In genomic region chr1:20185834-20186782, GRCh38 we compare ENCODE assay signal across 8 cellular contexts. TPM values are rescaled to one million over a fixed set of nuclear protein-coding genes. Genes with fewer than 3 reads are reported as not detected.
DNase-seq lines count a peak whose midpoint lies in the region; ATAC-seq and TF ChIP-seq lines count a peak whose summit lies in the region.

A gene with protein sequence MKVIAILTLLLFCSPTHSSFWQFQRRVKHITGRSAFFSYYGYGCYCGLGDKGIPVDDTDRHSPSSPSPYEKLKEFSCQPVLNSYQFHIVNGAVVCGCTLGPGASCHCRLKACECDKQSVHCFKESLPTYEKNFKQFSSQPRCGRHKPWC (minus strand): TSS chr1:20186518. CDS start chr1:20177363, 9,155 bp downstream.
Gene UBXN10, plus strand, starts transcription at chr1:20186096. Its CDS starts 4,466 bp downstream, at chr1:20190562.

- H3K27ac ChIP-seq in CD8-positive, alpha-beta memory T cell (ENCODE audit: low read depth, low read length): peak within 1 kb of the TSS; percentile 86
- H3K27ac ChIP-seq in OCI-LY7 (ENCODE audit: low read depth, low read length, poor library complexity, severe bottlenecking): no peak within 1 kb of the TSS

- no peaks in the 10 kb centered on the region for H4K20me1 ChIP-seq in OCI-LY7 (ENCODE audit: insufficient read depth, low read length)

- H3K79me2 ChIP-seq in OCI-LY7 (ENCODE audit: insufficient read depth, low read depth, low read length): no peaks in the 10 kb centered on the region

- peak within 1 kb of the TSS; percentile 75 for H3K4me3 ChIP-seq in CD8-positive, alpha-beta memory T cell (ENCODE audit: low read length)
- H3K4me3 ChIP-seq in OCI-LY7 (ENCODE audit: low read depth, low read length, poor library complexity, severe bottlenecking) (peak within 1 kb of the TSS; percentile 63), MG63 (no peak within 1 kb of the TSS)

- no peaks in the 10 kb centered on the region for H3K9me3 Mint-ChIP-seq in CD8-positive, alpha-beta memory T cell
- no peaks in the 10 kb centered on the region for H3K9me3 Mint-ChIP-seq in activated naive CD4-positive, alpha-beta T cell treated with anti-CD3 and anti-CD28 coated beads, Interleukin-2, amount 10 ng/mL, durations not matched to agents 7 days and 5 days

- no peaks in the 10 kb centered on the region for H3K27me3 ChIP-seq in CD8-positive, alpha-beta memory T cell (ENCODE audit: insufficient read depth, low read length, poor library complexity, severe bottlenecking)
- no peaks in the 10 kb centered on the region for H3K27me3 ChIP-seq in MG63

- no peak for ATAC-seq in HG03159 (IDR thresholded peaks at IDR 0.05; ENCODE audit: unreplicated experiment)

- H3K27me3 Mint-ChIP-seq in CD8-positive, alpha-beta memory T cell: peaks cover 4 to 17% of the 10 kb centered on the region in 2 donors
- H3K27me3 Mint-ChIP-seq in activated naive CD4-positive, alpha-beta T cell treated with anti-CD3 and anti-CD28 coated beads, Interleukin-2, amount 10 ng/mL, durations not matched to agents 7 days and 5 days: peaks cover 58% of the 10 kb centered on the region

- no peaks in the 10 kb centered on the region for H3K9me3 ChIP-seq in CD8-positive, alpha-beta memory T cell (ENCODE audit: low read length)
- H3K9me3 ChIP-seq in OCI-LY7 (ENCODE audit: low read length) (no peaks in the 10 kb centered on the region), MG63 (no peaks in the 10 kb centered on the region)

- no peaks in the 10 kb centered on the region for H3K9me2 ChIP-seq in OCI-LY7 (ENCODE audit: insufficient read depth, low read length)

- peak within 1 kb of the TSS; percentile 80 for H3K4me2 ChIP-seq in OCI-LY7 (ENCODE audit: low read length)

- peak within 1 kb of the TSS; percentile 62 to 96 (median 92) for H3K27ac Mint-ChIP-seq in CD8-positive, alpha-beta memory T cell
- peak within 1 kb of the TSS; percentile 82 for H3K27ac Mint-ChIP-seq in activated naive CD4-positive, alpha-beta T cell treated with anti-CD3 and anti-CD28 coated beads, Interleukin-2, amount 10 ng/mL, durations not matched to agents 7 days and 5 days

- intact Hi-C loops in OCI-LY7 (cut with micrococcal nuclease; ENCODE audit: unreplicated experiment): no loop called here

- peak within 1 kb of the TSS; percentile 78 to 90 (median 83) for H3K4me3 Mint-ChIP-seq in CD8-positive, alpha-beta memory T cell
- H3K4me3 Mint-ChIP-seq in activated naive CD4-positive, alpha-beta T cell treated with anti-CD3 and anti-CD28 coated beads, Interleukin-2, amount 10 ng/mL, durations not matched to agents 7 days and 5 days: peak within 1 kb of the TSS; percentile 72

- BruUV-seq in OCI-LY7 (replicated peaks; lab: Mats Ljungman, UMichigan): no TSS peak

- DNase-seq in CD8-positive, alpha-beta memory T cell: peak in 4 of 5 donors; percentile 16 to 54 (median 34)
- peak; percentile 64 for DNase-seq in OCI-LY7 (ENCODE audit: low spot score)
- peak; percentile 87 for DNase-seq in activated naive CD4-positive, alpha-beta T cell treated with anti-CD3 and anti-CD28 coated beads, Interleukin-2, amount 10 ng/mL, durations not matched to agents 7 days and 5 days
- peak; percentile 77 for DNase-seq in iPS-NIHi7 (ENCODE audit: extremely low spot score)
- peak; percentile 59 for DNase-seq in stimulated activated CD4-positive, alpha-beta T cell treated with anti-CD3 and anti-CD28 coated beads, Interleukin-12 subunit alpha, Interleukin-12 subunit beta, amount 100 ng/mL, for 4 hours
- no peak for DNase-seq in NOMO-1 treated with DMSO at 0.1 percent for 48 hours (lab: John Stamatoyannopoulos, UW; ENCODE audit: unreplicated experiment)
- no peak for DNase-seq in MG63

- CTCF ChIA-PET in CD8-positive, alpha-beta memory T cell (lab: Charles Lee): interaction anchor here (1.0 to 1.5 kb wide), 2 partner anchors 26 to 35 kb away, joined by 4 to 5 read pairs; no protein-coding TSS in a partner anchor
- CTCF ChIA-PET in OCI-LY7 (lab: Charles Lee; ENCODE audit: unreplicated experiment): no interaction called here
- CTCF ChIA-PET in activated naive CD4-positive, alpha-beta T cell treated with anti-CD3 and anti-CD28 coated beads, Interleukin-2, amount 10 ng/mL, durations not matched to agents 7 days and 5 days (lab: Charles Lee): no interaction called here

- H3K36me3 ChIP-seq in CD8-positive, alpha-beta memory T cell (ENCODE audit: insufficient read depth, low read length): no peaks in the 10 kb centered on the region
- H3K36me3 ChIP-seq in OCI-LY7 (ENCODE audit: insufficient read depth, low read length) (no peaks in the 10 kb centered on the region), MG63 (no peaks in the 10 kb centered on the region)

- peak within 1 kb of the TSS; percentile 59 for H2AFZ ChIP-seq in OCI-LY7 (ENCODE audit: low read length)

- POLR2A ChIA-PET in CD8-positive, alpha-beta memory T cell (lab: Charles Lee): no interaction called here
- POLR2A ChIA-PET in OCI-LY7 (lab: Charles Lee): interaction anchor here (0.9 kb wide), 1 partner anchor 8 kb away, joined by 3 read pairs; no protein-coding TSS in a partner anchor

- H3K4me1 Mint-ChIP-seq in CD8-positive, alpha-beta memory T cell: peaks cover 40 to 50% (median 46%) of the 10 kb centered on the region in 3 donors
- peaks cover 58% of the 10 kb centered on the region for H3K4me1 Mint-ChIP-seq in activated naive CD4-positive, alpha-beta T cell treated with anti-CD3 and anti-CD28 coated beads, Interleukin-2, amount 10 ng/mL, durations not matched to agents 7 days and 5 days

- peaks cover 40% of the 10 kb centered on the region for H3K4me1 ChIP-seq in CD8-positive, alpha-beta memory T cell (ENCODE audit: insufficient read depth, low read length)
- H3K4me1 ChIP-seq in OCI-LY7 (ENCODE audit: insufficient read depth, low read length, poor library complexity, severe bottlenecking): peaks cover 61% of the 10 kb centered on the region

- no peaks in the 10 kb centered on the region for H3K36me3 Mint-ChIP-seq in CD8-positive, alpha-beta memory T cell
- peaks cover 2% of the 10 kb centered on the region for H3K36me3 Mint-ChIP-seq in activated naive CD4-positive, alpha-beta T cell treated with anti-CD3 and anti-CD28 coated beads, Interleukin-2, amount 10 ng/mL, durations not matched to agents 7 days and 5 days

- TF ChIP-seq CTCF in OCI-LY7 (conservative IDR thresholded peaks at IDR 0.05; ENCODE audit: low read length): no peak

RNA-seq across cellular contexts. Expression of the first gene that starts in this region (rescaled TPM):
- not detected for total RNA-seq in CD8-positive, alpha-beta memory T cell
- polyA plus RNA-seq in CD8-positive, alpha-beta memory T cell: not detected
- total RNA-seq in OCI-LY7 (2014; rRNA removed; shearing (Covaris generic)): 0.44 TPM in 1 of 2 replicates, not detected in the other
- 0.57 and 0.83 TPM in 2 replicates for total RNA-seq in OCI-LY7 (2022)
- not detected in 2 replicates for total RNA-seq in MG63 (2014; rRNA removed; shearing (Covaris generic); ENCODE audit: low replicate concordance)

RNA-seq across cellular contexts. Expression of gene UBXN10, which starts in this region (rescaled TPM):
- total RNA-seq in CD8-positive, alpha-beta memory T cell: under 1 TPM; 0.38 to 0.50 TPM
- polyA plus RNA-seq in CD8-positive, alpha-beta memory T cell: 1.4 TPM
- total RNA-seq in OCI-LY7 (2014; rRNA removed; shearing (Covaris generic)): 0.28 and 0.50 TPM in 2 replicates
- total RNA-seq in OCI-LY7 (2022): 0.35 and 0.42 TPM in 2 replicates
- not detected in 2 replicates for total RNA-seq in MG63 (2014; rRNA removed; shearing (Covaris generic); ENCODE audit: low replicate concordance)

Comparison
In these comparisons a context has a peak if more than half of its experiments do, and no peak if none do; other contexts are left out.
1. Peak in DNase-seq, H3K4me3 ChIP-seq and H3K4me2 ChIP-seq in OCI-LY7; RNA of the genes that start here not detected or under 1 TPM.
2. DNase-seq: peak in CD8-positive, alpha-beta memory T cell (4 of 5), activated naive CD4-positive, alpha-beta T cell treated with anti-CD3 and anti-CD28 coated beads, Interleukin-2, amount 10 ng/mL, durations not matched to agents 7 days and 5 days (single experiment), iPS-NIHi7 (single experiment) and stimulated activated CD4-positive, alpha-beta T cell treated with anti-CD3 and anti-CD28 coated beads, Interleukin-12 subunit alpha, Interleukin-12 subunit beta, amount 100 ng/mL, for 4 hours (single experiment); none in NOMO-1 treated with DMSO at 0.1 percent for 48 hours (single experiment) and MG63 (single experiment).